17 cellular contexts compared by ENCODE assay signal in genomic region chr11:126370016-126370415, GRCh38. TPM values are rescaled to one million over a fixed set of nuclear protein-coding genes. Genes with fewer than 3 reads are reported as not detected.
DNase-seq lines count a peak whose midpoint lies in the region; ATAC-seq and TF ChIP-seq lines count a peak whose summit lies in the region.
"Had no signal": no experiment of that assay in that cellular context is flagged by ENCODE, and none has a peak within 500 bp of the region (broad histone marks: within the 10 kb centered on the region; RNA-seq: fewer than 3 reads in every experiment).

No MANE protein-coding gene starts in this region.

- H3K4me1 ChIP-seq in left ventricle myocardium inferior = peaks cover 91% of the 10 kb centered on the region
- peaks cover 0 to 73% (median 25%) of the 10 kb centered on the region in 12 donors for H3K4me1 ChIP-seq in heart left ventricle
- H3K4me1 ChIP-seq in sigmoid colon = peaks cover 0 to 22% (median 16%) of the 10 kb centered on the region in 4 donors
- H3K4me1 ChIP-seq: HAP-1 had no signal

- DNase-seq in left ventricle myocardium inferior = no peak
- DNase-seq in heart left ventricle = no peak
- peak; percentile 53 for DNase-seq in fibroblast of pulmonary artery (ENCODE audit: low read depth)
- DNase-seq in natural killer cell = no peak
- peak; percentile 26 for DNase-seq in sigmoid colon
- no peak for DNase-seq in activated CD4-positive, alpha-beta T cell treated with anti-CD3 and anti-CD28 coated beads, Interleukin-2, amount 10 ng/mL, durations not matched to agents 7 days and 5 days
- DNase-seq in activated T-cell treated with anti-CD3 and anti-CD28 coated beads, Interleukin-2, amount 50 U/mL, for 72 hours = no peak
- DNase-seq: 8988T; AML-193; Caco-2; CD8-positive, alpha-beta memory T cell; DND-41; GDM1; HFFc6 had no signal

- CTCF ChIA-PET in activated CD4-positive, alpha-beta T cell treated with anti-CD3 and anti-CD28 coated beads, Interleukin-2, amount 10 ng/mL, durations not matched to agents 7 days and 5 days (lab: Charles Lee) = interaction anchor here (0.6 to 1.4 kb wide), 4 partner anchors 60 to 1227 kb away, joined by 3 to 5 read pairs (median 3); no protein-coding TSS in a partner anchor

- no peaks in the 10 kb centered on the region for H3K27me3 Mint-ChIP-seq in natural killer cell (ENCODE audit: low read depth in 2 of 2)
- H3K27me3 Mint-ChIP-seq in activated CD4-positive, alpha-beta T cell treated with anti-CD3 and anti-CD28 coated beads, Interleukin-2, amount 10 ng/mL, durations not matched to agents 7 days and 5 days = no peaks in the 10 kb centered on the region
- no peaks in the 10 kb centered on the region for H3K27me3 Mint-ChIP-seq in activated T-cell treated with anti-CD3 and anti-CD28 coated beads, Interleukin-2, amount 50 U/mL, for 72 hours (ENCODE audit: low read depth)
- H3K27me3 Mint-ChIP-seq: CD8-positive, alpha-beta memory T cell had no signal

- no peak for TF ChIP-seq EP300 in sigmoid colon (IDR thresholded peaks at IDR 0.05)

- TF ChIP-seq POLR2A in heart left ventricle (IDR thresholded peaks at IDR 0.05) (no peak), sigmoid colon (IDR thresholded peaks at IDR 0.05) (no peak)

- H3K4me3 Mint-ChIP-seq in natural killer cell = peak overlapping the region; percentile 0
- H3K4me3 Mint-ChIP-seq in activated CD4-positive, alpha-beta T cell treated with anti-CD3 and anti-CD28 coated beads, Interleukin-2, amount 10 ng/mL, durations not matched to agents 7 days and 5 days = no peak overlapping the region
- H3K4me3 Mint-ChIP-seq in activated T-cell treated with anti-CD3 and anti-CD28 coated beads, Interleukin-2, amount 50 U/mL, for 72 hours = no peak overlapping the region
- H3K4me3 Mint-ChIP-seq: CD8-positive, alpha-beta memory T cell; HFFc6 had no signal

- ATAC-seq in heart left ventricle = no peak
- ATAC-seq in natural killer cell = no peak
- no peak for ATAC-seq in GM21367 (IDR thresholded peaks at IDR 0.05; ENCODE audit: unreplicated experiment)
- no peak for ATAC-seq in activated T-cell treated with anti-CD3 and anti-CD28 coated beads, Interleukin-2, amount 50 U/mL, for 72 hours (replicated peaks in 1 of 2)

- H3K36me3 ChIP-seq in left ventricle myocardium inferior (no peaks in the 10 kb centered on the region), heart left ventricle (no peaks in the 10 kb centered on the region), sigmoid colon (no peaks in the 10 kb centered on the region)
- H3K36me3 ChIP-seq: BLaER1, HAP-1 had no signal

- intact Hi-C loops in left ventricle myocardium inferior (cut with micrococcal nuclease) (no loop called here), heart left ventricle (cut with DNase I) (no loop called here), natural killer cell (cut with micrococcal nuclease) (no loop called here), sigmoid colon (cut with DNase I) (no loop called here)

- no peaks in the 10 kb centered on the region for H3K9me3 ChIP-seq in left ventricle myocardium inferior (replicated peaks)
- H3K9me3 ChIP-seq in heart left ventricle = no peaks in the 10 kb centered on the region
- no peaks in the 10 kb centered on the region for H3K9me3 ChIP-seq in sigmoid colon
- H3K9me3 ChIP-seq: BLaER1, Caco-2, HAP-1 had no signal

- no peaks in the 10 kb centered on the region for H3K9me3 Mint-ChIP-seq in natural killer cell
- H3K9me3 Mint-ChIP-seq in activated CD4-positive, alpha-beta T cell treated with anti-CD3 and anti-CD28 coated beads, Interleukin-2, amount 10 ng/mL, durations not matched to agents 7 days and 5 days = no peaks in the 10 kb centered on the region
- no peaks in the 10 kb centered on the region for H3K9me3 Mint-ChIP-seq in activated T-cell treated with anti-CD3 and anti-CD28 coated beads, Interleukin-2, amount 50 U/mL, for 72 hours
- H3K9me3 Mint-ChIP-seq: CD8-positive, alpha-beta memory T cell; HFFc6 had no signal

- H3K27ac ChIP-seq in left ventricle myocardium inferior (replicated peaks) = peak overlapping the region; percentile 77
- no peak overlapping the region for H3K27ac ChIP-seq in heart left ventricle
- H3K27ac ChIP-seq in sigmoid colon = no peak overlapping the region

- peak overlapping the region; percentile 72 to 79 for H3K27ac Mint-ChIP-seq in natural killer cell
- no peak overlapping the region for H3K27ac Mint-ChIP-seq in activated CD4-positive, alpha-beta T cell treated with anti-CD3 and anti-CD28 coated beads, Interleukin-2, amount 10 ng/mL, durations not matched to agents 7 days and 5 days
- H3K27ac Mint-ChIP-seq in activated T-cell treated with anti-CD3 and anti-CD28 coated beads, Interleukin-2, amount 50 U/mL, for 72 hours = no peak overlapping the region
- H3K27ac Mint-ChIP-seq: HFFc6 had no signal

- H3K4me3 ChIP-seq in left ventricle myocardium inferior = no peak overlapping the region
- no peak overlapping the region for H3K4me3 ChIP-seq in heart left ventricle
- no peak overlapping the region for H3K4me3 ChIP-seq in fibroblast of pulmonary artery (replicated peaks; ENCODE audit: low read depth, low read length)
- no peak overlapping the region for H3K4me3 ChIP-seq in sigmoid colon
- H3K4me3 ChIP-seq: BLaER1, HAP-1 had no signal

- H3K4me1 Mint-ChIP-seq in natural killer cell = peaks cover 36 to 77% of the 10 kb centered on the region in 2 donors
- peaks cover 3% of the 10 kb centered on the region for H3K4me1 Mint-ChIP-seq in activated CD4-positive, alpha-beta T cell treated with anti-CD3 and anti-CD28 coated beads, Interleukin-2, amount 10 ng/mL, durations not matched to agents 7 days and 5 days
- peaks cover 7% of the 10 kb centered on the region for H3K4me1 Mint-ChIP-seq in activated T-cell treated with anti-CD3 and anti-CD28 coated beads, Interleukin-2, amount 50 U/mL, for 72 hours (ENCODE audit: low read depth)

- H3K36me3 Mint-ChIP-seq in natural killer cell = no peaks in the 10 kb centered on the region
- no peaks in the 10 kb centered on the region for H3K36me3 Mint-ChIP-seq in activated CD4-positive, alpha-beta T cell treated with anti-CD3 and anti-CD28 coated beads, Interleukin-2, amount 10 ng/mL, durations not matched to agents 7 days and 5 days (ENCODE audit: low read depth)
- no peaks in the 10 kb centered on the region for H3K36me3 Mint-ChIP-seq in activated T-cell treated with anti-CD3 and anti-CD28 coated beads, Interleukin-2, amount 50 U/mL, for 72 hours (ENCODE audit: insufficient read depth in 2 of 2)
- H3K36me3 Mint-ChIP-seq: CD8-positive, alpha-beta memory T cell had no signal

- no peak for TF ChIP-seq CTCF in left ventricle myocardium inferior (IDR thresholded peaks at IDR 0.05; ENCODE audit: borderline replicate concordance)
- no peak for TF ChIP-seq CTCF in heart left ventricle (IDR thresholded peaks at IDR 0.05)
- no peak for TF ChIP-seq CTCF in fibroblast of pulmonary artery (IDR thresholded peaks at IDR 0.05; ENCODE audit: low read length, missing control alignments)
- no peak for TF ChIP-seq CTCF in natural killer cell (IDR thresholded peaks at IDR 0.05)
- no peak for TF ChIP-seq CTCF in sigmoid colon (IDR thresholded peaks at IDR 0.05)

- POLR2A ChIA-PET in activated CD4-positive, alpha-beta T cell treated with anti-CD3 and anti-CD28 coated beads, Interleukin-2, amount 10 ng/mL, durations not matched to agents 7 days and 5 days (lab: Charles Lee) = no interaction called here

- WGBS in heart left ventricle, 4 donors = 59 to 69% (median 64%) methylated on average over 3 of the region's 3 CpGs
- 81 to 86% methylated on average over 3 of the region's 3 CpGs for WGBS in sigmoid colon, 2 donors

- H3K27me3 ChIP-seq in left ventricle myocardium inferior (ENCODE audit: low read depth) (no peaks in the 10 kb centered on the region), heart left ventricle (no peaks in the 10 kb centered on the region), sigmoid colon (no peaks in the 10 kb centered on the region)
- H3K27me3 ChIP-seq: BLaER1 had no signal

RNA-seq across cellular contexts. Expression of gene ST3GAL4, which starts 14.5 kb away (rescaled TPM):
- total RNA-seq in left ventricle myocardium inferior = 61.7 TPM
- 10 to 100 TPM; 30.6 to 88.5 (median 59.8) TPM for total RNA-seq in heart left ventricle
- polyA plus RNA-seq in heart left ventricle = 100 to 1,000 TPM in 1 of 2 donors, 10 to 100 TPM in 1; 66.1 to 168 TPM
- 10 to 100 TPM; 43.3 to 57.6 (median 47.3) TPM for total RNA-seq in natural killer cell
- 10 to 100 TPM; 43.1 to 69.2 (median 45.5) TPM for total RNA-seq in sigmoid colon
- polyA plus RNA-seq in sigmoid colon = 100 to 1,000 TPM; 211 to 336 (median 268) TPM
- total RNA-seq in activated CD4-positive, alpha-beta T cell treated with anti-CD3 and anti-CD28 coated beads, Interleukin-2, amount 10 ng/mL, durations not matched to agents 7 days and 5 days = 1 to 10 TPM; 7.5 to 7.6 TPM
- 10 to 100 TPM; 10.9 to 12.1 TPM for total RNA-seq in activated T-cell treated with anti-CD3 and anti-CD28 coated beads, Interleukin-2, amount 50 U/mL, for 72 hours

Comparison
In these comparisons a context has a peak if more than half of its experiments do, and no peak if none do; other contexts are left out.
1. DNase-seq: peak in fibroblast of pulmonary artery (single experiment) and sigmoid colon (single experiment); none in left ventricle myocardium inferior (single experiment), heart left ventricle (0 of 5), natural killer cell (single experiment), activated CD4-positive, alpha-beta T cell treated with anti-CD3 and anti-CD28 coated beads, Interleukin-2, amount 10 ng/mL, durations not matched to agents 7 days and 5 days (single experiment) and activated T-cell treated with anti-CD3 and anti-CD28 coated beads, Interleukin-2, amount 50 U/mL, for 72 hours (0 of 2).
2. H3K27ac Mint-ChIP-seq: peak in natural killer cell (2 of 2); none in activated CD4-positive, alpha-beta T cell treated with anti-CD3 and anti-CD28 coated beads, Interleukin-2, amount 10 ng/mL, durations not matched to agents 7 days and 5 days (single experiment) and activated T-cell treated with anti-CD3 and anti-CD28 coated beads, Interleukin-2, amount 50 U/mL, for 72 hours (single experiment).